Comparison of ENCODE assay signal across 1 cellular context in genomic region chr12:131753757-131754156, GRCh38.
TF ChIP-seq lines count a peak whose summit lies in the region.

No MANE protein-coding gene starts in this region.

TF ChIP-seq in GM23338, 12 proteins besides CTCF, POLR2A, EP300 and RAD21 (continued from another document):
- no peak for TF ChIP-seq ZNF462 (CRISPR knock-in tag; IDR thresholded peaks at IDR 0.05)
- TF ChIP-seq JUNB (IDR thresholded peaks at IDR 0.05; ENCODE audit: unreplicated experiment), result no peak
- TF ChIP-seq NANOG (IDR thresholded peaks at IDR 0.05; ENCODE audit: borderline replicate concordance), result no peak
- no peak for TF ChIP-seq POLR2AphosphoS5 (IDR thresholded peaks at IDR 0.05; ENCODE audit: low read depth)
- TF ChIP-seq ZNF114 (CRISPR knock-in tag; IDR thresholded peaks at IDR 0.05), result no peak
- no peak for TF ChIP-seq CREB1 (CRISPR knock-in tag; IDR thresholded peaks at IDR 0.05; ENCODE audit: low read depth)
- TF ChIP-seq ETS1 (IDR thresholded peaks at IDR 0.05), result no peak
- no peak for TF ChIP-seq STAT1 (IDR thresholded peaks at IDR 0.05; ENCODE audit: unreplicated experiment)
